Comparison of ENCODE assay signal across 30 cellular contexts in genomic region chr7:34750636-34751035, GRCh38.
"Had no signal": no experiment of that assay in that cellular context is flagged by ENCODE, and none has a peak within 500 bp of the region (broad histone marks: within the 10 kb centered on the region; RNA-seq: fewer than 3 reads in every experiment).

No MANE protein-coding gene starts in this region.

- FAIRE-seq: endothelial cell of umbilical vein, islet of Langerhans had no signal

- DNase-seq: dermis blood vessel endothelial cell; effector memory CD4-positive, alpha-beta T cell; foreskin melanocyte; glutamatergic neuron; heart right ventricle; hippocampal formation; left cardiac atrium; left lung; mesenchymal stem cell; mucosa of descending colon; naive B cell; nephron progenitor cell; nucleus accumbens; psoas muscle; right cardiac atrium; spleen; stimulated activated CD4-positive, alpha-beta T cell treated with anti-CD3 and anti-CD28 coated beads, Interleukin-1b, Interleukin-23, amount 100 ng/mL, for 48 hours; stimulated activated CD4-positive, alpha-beta T cell treated with anti-CD3 and anti-CD28 coated beads, Interleukin-4, amount 100 ng/mL, for 1 hour; stimulated activated CD8-positive, alpha-beta memory T cell treated with anti-CD3 and anti-CD28 coated beads, Interleukin-4, amount 100 ng/mL, for 48 hours; stimulated activated naive CD4-positive, alpha-beta T cell; substantia nigra; testis; tibial artery had no signal

- H3K9me3 ChIP-seq: esophagus muscularis mucosa, heart right ventricle, mucosa of descending colon, psoas muscle, spleen, testis, tibial artery had no signal

- H3K27ac ChIP-seq: coronary artery, esophagus muscularis mucosa, heart right ventricle, left lung, psoas muscle, skin epidermis, spleen, testis, tibial artery had no signal

- H3K4me3 ChIP-seq: coronary artery, esophagus muscularis mucosa, heart right ventricle, left lung, mucosa of descending colon, psoas muscle, skin epidermis, spleen, testis, tibial artery had no signal

- H3K4me1 ChIP-seq: esophagus muscularis mucosa, psoas muscle, testis, tibial artery had no signal

- H3K36me3 Mint-ChIP-seq: mesothelial cell of epicardium, naive B cell, type B pancreatic cell had no signal

- ATAC-seq: heart right ventricle, left cardiac atrium, left lung, mucosa of descending colon, psoas muscle, right cardiac atrium had no signal

- H3K27me3 Mint-ChIP-seq: naive B cell, type B pancreatic cell had no signal

- H3K27ac Mint-ChIP-seq: mesothelial cell of epicardium, naive B cell, nephron progenitor cell, type B pancreatic cell had no signal

- H3K36me3 ChIP-seq: esophagus muscularis mucosa, heart right ventricle, left lung, spleen, tibial artery had no signal

- H3K4me3 Mint-ChIP-seq: mesothelial cell of epicardium, naive B cell, nephron progenitor cell, type B pancreatic cell had no signal

- H3K4me1 Mint-ChIP-seq: naive B cell, nephron progenitor cell had no signal

- H3K9me3 Mint-ChIP-seq: mesothelial cell of epicardium, nephron progenitor cell, type B pancreatic cell had no signal

- H3K27me3 ChIP-seq: esophagus muscularis mucosa, heart right ventricle, left lung, spleen, testis, tibial artery had no signal
